Comparison of ENCODE assay signal across 20 cellular contexts in genomic region chr2:220096406-220096805, GRCh38.
"Had no signal": no experiment of that assay in that cellular context is flagged by ENCODE, and none has a peak within 500 bp of the region (broad histone marks: within the 10 kb centered on the region; RNA-seq: fewer than 3 reads in every experiment).

No MANE protein-coding gene starts in this region.

- H3K9me3 ChIP-seq: esophagus squamous epithelium, right atrium auricular region, transverse colon had no signal

- H3K4me1 Mint-ChIP-seq: activated CD4-positive, alpha-beta T cell treated with anti-CD3 and anti-CD28 coated beads, Interleukin-2, amount 10 ng/mL, durations not matched to agents 7 days and 5 days; central memory CD8-positive, alpha-beta T cell had no signal

- H3K27ac ChIP-seq: esophagus squamous epithelium, right atrium auricular region, skin epidermis, transverse colon had no signal

- H3K4me1 ChIP-seq: esophagus squamous epithelium, right atrium auricular region, transverse colon had no signal

- H3K9me3 Mint-ChIP-seq: activated CD4-positive, alpha-beta T cell treated with anti-CD3 and anti-CD28 coated beads, Interleukin-2, amount 10 ng/mL, durations not matched to agents 7 days and 5 days had no signal

- H3K4me3 ChIP-seq: esophagus squamous epithelium, right atrium auricular region, skin epidermis, transverse colon had no signal

- DNase-seq: activated CD4-positive, alpha-beta T cell treated with anti-CD3 and anti-CD28 coated beads, Interleukin-2, amount 10 ng/mL, durations not matched to agents 7 days and 5 days; activated CD8-positive, alpha-beta memory T cell treated with anti-CD3 and anti-CD28 coated beads, Interleukin-2, amount 50 U/mL, for 48 hours; activated gamma-delta T cell; activated T-cell treated with anti-CD3 and anti-CD28 coated beads, Interleukin-2, amount 50 U/mL, for 72 hours; cortex of kidney; effector CD4-positive, alpha-beta T cell; esophagus squamous epithelium; hypothalamus; kidney glomerular epithelial cell; stimulated activated CD4-positive, alpha-beta T cell treated with anti-CD3 and anti-CD28 coated beads, Interleukin-4, amount 100 ng/mL, for 24 hours; stimulated activated naive CD4-positive, alpha-beta T cell; substantia nigra; transverse colon had no signal

- H3K27me3 ChIP-seq: right atrium auricular region, transverse colon had no signal

- FAIRE-seq: endothelial cell of umbilical vein had no signal

- H3K27me3 Mint-ChIP-seq: central memory CD8-positive, alpha-beta T cell had no signal

- H3K36me3 Mint-ChIP-seq: activated naive CD4-positive, alpha-beta T cell treated with anti-CD3 and anti-CD28 coated beads, Interleukin-2, amount 50 U/mL, for 72 hours; brain had no signal

- ATAC-seq: activated naive CD4-positive, alpha-beta T cell treated with anti-CD3 and anti-CD28 coated beads, Interleukin-2, amount 50 U/mL, for 72 hours; activated T-cell treated with anti-CD3 and anti-CD28 coated beads, Interleukin-2, amount 50 U/mL, for 72 hours had no signal

- H3K27ac Mint-ChIP-seq: activated CD4-positive, alpha-beta T cell treated with anti-CD3 and anti-CD28 coated beads, Interleukin-2, amount 10 ng/mL, durations not matched to agents 7 days and 5 days; activated naive CD4-positive, alpha-beta T cell treated with anti-CD3 and anti-CD28 coated beads, Interleukin-2, amount 50 U/mL, for 72 hours; activated T-cell treated with anti-CD3 and anti-CD28 coated beads, Interleukin-2, amount 50 U/mL, for 72 hours; brain; progenitor cell of endocrine pancreas had no signal

- H3K36me3 ChIP-seq: esophagus squamous epithelium, right atrium auricular region, transverse colon had no signal

- H3K4me3 Mint-ChIP-seq: activated CD4-positive, alpha-beta T cell treated with anti-CD3 and anti-CD28 coated beads, Interleukin-2, amount 10 ng/mL, durations not matched to agents 7 days and 5 days; activated T-cell treated with anti-CD3 and anti-CD28 coated beads, Interleukin-2, amount 50 U/mL, for 72 hours; brain; central memory CD8-positive, alpha-beta T cell had no signal
